1 cellular context compared by ENCODE assay signal in genomic region chr4:11393551-11393950, GRCh38.
TF ChIP-seq lines count a peak whose summit lies in the region.

No MANE protein-coding gene starts in this region.

TF ChIP-seq in H1, 55 proteins besides CTCF, POLR2A, EP300 and RAD21:
- TF ChIP-seq EGR1 (IDR thresholded peaks at IDR 0.05; ENCODE audit: borderline replicate concordance, low read depth, low read length) (no peak), SP1 (IDR thresholded peaks at IDR 0.05; ENCODE audit: low read depth, low read length) (no peak), ATF2 (IDR thresholded peaks at IDR 0.05; ENCODE audit: low read length) (no peak), MAFK (IDR thresholded peaks at IDR 0.05; ENCODE audit: low read depth, low read length) (no peak), ATF3 (IDR thresholded peaks at IDR 0.05; ENCODE audit: insufficient read depth, low read depth, low read length) (no peak), SUZ12 (IDR thresholded peaks at IDR 0.05; ENCODE audit: low read length) (no peak), BCL11A (IDR thresholded peaks at IDR 0.05; ENCODE audit: low read depth in 2 of 2, low read length in 2 of 2) (no peak), ZNF274 (IDR thresholded peaks at IDR 0.05; ENCODE audit: borderline replicate concordance, extremely low read depth, low read length) (no peak), CHD2 (IDR thresholded peaks at IDR 0.05; ENCODE audit: low read length) (no peak), HDAC2 (IDR thresholded peaks at IDR 0.05; ENCODE audit: borderline replicate concordance in 1 of 2, low read depth in 2 of 2, low read length in 2 of 2) (no peak)
